Comparison of ENCODE assay signal across 9 cellular contexts in the genomic region with DNA sequence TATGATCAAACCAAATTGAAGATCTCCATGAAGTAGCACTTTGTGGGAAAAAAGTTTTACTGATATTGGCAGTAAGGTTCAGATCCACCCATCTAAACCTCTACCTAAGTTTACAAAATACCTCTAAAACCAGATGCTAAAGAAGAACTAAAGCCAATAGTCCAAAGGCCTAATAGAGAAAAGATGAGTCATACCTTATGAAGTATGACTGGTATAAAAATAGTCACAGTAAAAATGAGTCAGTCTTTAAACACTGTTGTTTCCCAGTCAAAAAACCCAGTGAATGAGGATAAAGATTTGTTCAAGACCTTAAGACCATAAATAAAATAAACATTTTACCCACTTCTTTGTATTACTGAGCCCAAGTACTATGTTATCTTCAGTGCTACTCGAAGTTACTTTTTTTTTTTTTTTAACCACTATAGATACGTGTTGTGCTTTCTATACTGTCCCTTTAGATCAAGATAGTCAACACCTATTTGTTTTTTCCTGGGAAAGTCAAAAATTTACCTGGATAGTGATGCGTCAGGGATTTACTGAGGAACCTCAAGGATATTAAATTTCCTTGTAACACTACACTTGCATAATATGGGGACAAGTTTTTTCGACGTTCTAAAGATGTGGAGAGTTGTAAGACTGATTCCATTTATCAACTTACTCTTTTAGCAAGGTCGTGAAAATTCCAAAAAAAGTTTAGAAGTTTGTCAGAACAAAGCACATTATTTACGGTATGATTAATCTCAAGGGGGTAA.
DNase-seq lines count a peak whose midpoint lies in the region; FAIRE-seq and TF ChIP-seq lines count a peak whose summit lies in the region.
"Had no signal": no experiment of that assay in that cellular context is flagged by ENCODE, and none has a peak within 500 bp of the region (broad histone marks: within the 10 kb centered on the region; RNA-seq: fewer than 3 reads in every experiment).

No MANE protein-coding gene starts in this region.

- TF ChIP-seq POLR2A in GM12892 (IDR thresholded peaks at IDR 0.05; ENCODE audit: low read depth, low read length) = no peak

- no peaks in the 10 kb centered on the region for H3K36me3 ChIP-seq in kidney epithelial cell (ENCODE audit: control insufficient read depth, insufficient read depth, low read length)
- H3K36me3 ChIP-seq: heart left ventricle had no signal

- TF ChIP-seq CTCF in HFF-Myc (IDR thresholded peaks at IDR 0.05; ENCODE audit: low read depth, low read length, missing control alignments) (no peak), kidney epithelial cell (IDR thresholded peaks at IDR 0.05; ENCODE audit: insufficient read depth, low read length, poor library complexity, severe bottlenecking) (no peak)

- H3K27me3 ChIP-seq in kidney epithelial cell (ENCODE audit: control insufficient read depth, insufficient read depth, low read length) = no peaks in the 10 kb centered on the region
- H3K27me3 ChIP-seq: heart left ventricle had no signal

- DNase-seq in GM12892 (ENCODE audit: insufficient read length) = no peak
- peak; percentile 25 for DNase-seq in HFF-Myc (ENCODE audit: extremely low read depth, low read depth)
- DNase-seq in NCI-H226 = peak; percentile 52
- peak; percentile 51 for DNase-seq in kidney epithelial cell (ENCODE audit: low read depth)
- DNase-seq in stimulated activated CD4-positive, alpha-beta T cell treated with anti-CD3 and anti-CD28 coated beads, Interleukin-1b, Interleukin-23, amount 100 ng/mL, for 48 hours = no peak
- no peak for DNase-seq in NCI-H82 (lab: John Stamatoyannopoulos, UW)
- no peak for DNase-seq in DMS114 treated with DMSO at 0.1 percent for 48 hours (lab: John Stamatoyannopoulos, UW; ENCODE audit: unreplicated experiment)
- no peak for DNase-seq in GDM1 (lab: John Stamatoyannopoulos, UW)
- DNase-seq: heart left ventricle had no signal

- H3K4me3 ChIP-seq in HFF-Myc (replicated peaks; ENCODE audit: low read depth, low read length) (no peak overlapping the region), kidney epithelial cell (ENCODE audit: low read depth, low read length) (no peak overlapping the region)
- H3K4me3 ChIP-seq: heart left ventricle had no signal

- FAIRE-seq in GM12892 (lab: Jason Lieb, UNC) = peak; percentile 96

Comparison
In these comparisons a context has a peak if more than half of its experiments do, and no peak if none do; other contexts are left out.
1. DNase-seq: peak in HFF-Myc (single experiment), NCI-H226 (single experiment) and kidney epithelial cell (single experiment); none in GM12892 (single experiment), stimulated activated CD4-positive, alpha-beta T cell treated with anti-CD3 and anti-CD28 coated beads, Interleukin-1b, Interleukin-23, amount 100 ng/mL, for 48 hours (single experiment), NCI-H82 (single experiment), DMS114 treated with DMSO at 0.1 percent for 48 hours (single experiment) and GDM1 (single experiment).